Comparison of ENCODE assay signal across 1 cellular context in the genomic region with DNA sequence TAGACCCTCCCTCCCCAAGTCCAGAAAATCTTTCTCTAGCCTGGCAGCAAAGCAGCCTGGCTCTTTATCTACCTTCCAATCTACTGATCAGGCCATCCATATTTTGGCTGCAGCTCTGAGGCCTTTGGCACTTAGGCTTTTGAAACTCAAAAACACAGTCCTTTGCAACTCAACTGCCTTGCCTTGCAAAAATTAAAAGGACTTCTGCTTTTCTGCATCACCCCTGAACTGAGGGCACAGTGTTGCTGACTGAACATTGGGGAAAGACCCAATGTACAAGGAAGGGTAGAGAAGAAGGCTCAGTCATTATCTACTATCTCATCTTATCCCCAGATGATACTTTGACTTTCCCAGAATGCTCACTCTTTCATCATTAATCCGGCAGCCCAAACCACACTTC.
TF ChIP-seq lines count a peak whose summit lies in the region.

No MANE protein-coding gene starts in this region.

TF ChIP-seq in H1, 55 proteins besides CTCF, POLR2A, EP300 and RAD21:
- no peak for TF ChIP-seq BCL11A (IDR thresholded peaks at IDR 0.05; ENCODE audit: low read depth in 2 of 2, low read length in 2 of 2)
